Comparison of ENCODE assay signal across 16 cellular contexts in the genomic region with DNA sequence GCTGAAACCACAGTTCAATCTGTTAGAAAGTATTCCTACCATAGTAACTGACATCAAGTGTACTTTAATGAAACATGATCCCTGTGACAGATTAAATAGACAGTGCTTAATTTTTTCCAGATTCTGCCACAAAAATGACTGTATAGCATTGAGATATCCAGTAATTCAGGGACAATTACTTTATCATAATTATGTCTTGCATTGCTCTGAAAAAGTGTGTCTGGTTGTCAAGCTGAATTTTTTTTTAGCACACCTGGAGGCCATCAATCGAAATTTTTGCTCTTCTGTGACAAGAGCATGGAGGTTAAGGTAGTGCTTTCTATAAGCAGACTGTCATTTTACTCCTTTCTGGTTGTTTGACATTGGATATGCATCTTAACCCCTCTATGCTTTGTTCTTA.
DNase-seq lines count a peak whose midpoint lies in the region; ATAC-seq, FAIRE-seq and TF ChIP-seq lines count a peak whose summit lies in the region.
"Had no signal": no experiment of that assay in that cellular context is flagged by ENCODE, and none has a peak within 500 bp of the region (broad histone marks: within the 10 kb centered on the region; RNA-seq: fewer than 3 reads in every experiment).

No MANE protein-coding gene starts in this region.

- H3K9ac ChIP-seq in KMS-11 (peak overlapping the region; percentile 13; the same call in 1 of the 2 replicates), astrocyte (ENCODE audit: low read length) (no peak overlapping the region)
- H3K9ac ChIP-seq: GM23248 had no signal

- H3K4me1 Mint-ChIP-seq in astrocyte (ENCODE audit: low read depth, unreplicated experiment), result peaks cover 21% of the 10 kb centered on the region
- H3K4me1 Mint-ChIP-seq: B cell had no signal

- DNase-seq in NCI-H524 treated with DMSO at 0.1 percent for 48 hours (lab: John Stamatoyannopoulos, UW), result peak; percentile 95
- peak; percentile 1 for DNase-seq in astrocyte (ENCODE audit: low read depth)
- DNase-seq in NCI-H82 (lab: John Stamatoyannopoulos, UW), result no peak
- no peak for DNase-seq in amygdala (lab: John Stamatoyannopoulos, UW)
- DNase-seq: CD4-positive, alpha-beta T cell; GM23248; HCEC 1CT; NCI-H187 treated with DMSO at 0.1 percent for 48 hours; NCI-H510A treated with DMSO at 0.1 percent for 48 hours; OCI-M1; RPMI8226; SIG-M5 had no signal

- H3K27ac Mint-ChIP-seq in astrocyte (ENCODE audit: unreplicated experiment), result no peak overlapping the region
- H3K27ac Mint-ChIP-seq: B cell; CD4-positive, alpha-beta T cell had no signal

- H3K4me3 Mint-ChIP-seq in astrocyte (ENCODE audit: unreplicated experiment), result no peak overlapping the region
- H3K4me3 Mint-ChIP-seq: B cell; CD4-positive, alpha-beta T cell had no signal

- peak overlapping the region; percentile 3; the same call in 1 of the 2 replicates for H3K4me3 ChIP-seq in ACC112 (ENCODE audit: low read depth, low read length)
- H3K4me3 ChIP-seq in KMS-11 (IDR thresholded peaks at IDR 0.05; ENCODE audit: insufficient read depth, low read depth, low read length), result no peak overlapping the region
- no peak overlapping the region for H3K4me3 ChIP-seq in astrocyte (ENCODE audit: insufficient read depth, low read depth, low read length)
- H3K4me3 ChIP-seq: GM23248 had no signal

- H3K79me2 ChIP-seq in ACC112 (ENCODE audit: control insufficient read depth, insufficient read depth, low read length, unreplicated experiment) (no peaks in the 10 kb centered on the region), KMS-11 (ENCODE audit: insufficient read depth, low read depth) (no peaks in the 10 kb centered on the region), astrocyte (ENCODE audit: insufficient read depth, low read length) (no peaks in the 10 kb centered on the region)

- H3K36me3 ChIP-seq in ACC112 (ENCODE audit: insufficient read depth, low read length), result no peaks in the 10 kb centered on the region
- H3K36me3 ChIP-seq in KMS-11 (ENCODE audit: insufficient read depth), result no peaks in the 10 kb centered on the region
- H3K36me3 ChIP-seq in astrocyte (ENCODE audit: insufficient read depth, low read length), result no peaks in the 10 kb centered on the region

- no peak for FAIRE-seq in astrocyte (lab: Jason Lieb, UNC)

- H3K9me3 Mint-ChIP-seq in astrocyte (ENCODE audit: unreplicated experiment), result no peaks in the 10 kb centered on the region

- peak overlapping the region; percentile 66 for H3K4me2 ChIP-seq in KMS-11
- H3K4me2 ChIP-seq in astrocyte (ENCODE audit: low read length), result no peak overlapping the region

- H3K4me1 ChIP-seq in ACC112 (ENCODE audit: control insufficient read depth, insufficient read depth, low read length, unreplicated experiment) (peaks cover 33% of the 10 kb centered on the region), KMS-11 (ENCODE audit: low read depth, poor library complexity, severe bottlenecking) (peaks cover 35% of the 10 kb centered on the region), astrocyte (ENCODE audit: insufficient read depth, low read length) (no peaks in the 10 kb centered on the region)

- H2AFZ ChIP-seq in ACC112 (ENCODE audit: low read length, unreplicated experiment), result peak overlapping the region; percentile 64
- H2AFZ ChIP-seq in KMS-11 (ENCODE audit: low read depth), result peak overlapping the region; percentile 14; the same call in 1 of the 2 replicates
- no peak overlapping the region for H2AFZ ChIP-seq in astrocyte (ENCODE audit: low read depth, low read length)
- H2AFZ ChIP-seq: GM23248 had no signal

- H3K9me3 ChIP-seq in astrocyte (ENCODE audit: insufficient read depth, low read depth, low read length), result no peaks in the 10 kb centered on the region

- TF ChIP-seq CTCF in KMS-11 (conservative IDR thresholded peaks at IDR 0.05; ENCODE audit: low read depth, low read length) (no peak), astrocyte (IDR thresholded peaks at IDR 0.05; ENCODE audit: insufficient read depth, low read depth, low read length) (no peak)

- H4K20me1 ChIP-seq in KMS-11 (ENCODE audit: insufficient read depth) (no peaks in the 10 kb centered on the region), astrocyte (ENCODE audit: insufficient read depth, low read length) (no peaks in the 10 kb centered on the region)

- no peaks in the 10 kb centered on the region for H3K27me3 ChIP-seq in ACC112 (ENCODE audit: insufficient read depth, low read length)
- no peaks in the 10 kb centered on the region for H3K27me3 ChIP-seq in KMS-11 (ENCODE audit: insufficient read depth, low read depth)
- no peaks in the 10 kb centered on the region for H3K27me3 ChIP-seq in astrocyte (ENCODE audit: insufficient read depth, low read length)

- no peak for ATAC-seq in HG02642 (IDR thresholded peaks at IDR 0.05; ENCODE audit: poor library complexity, unreplicated experiment)

- H3K27ac ChIP-seq in ACC112 (ENCODE audit: low read depth, low read length), result no peak overlapping the region
- peak overlapping the region; percentile 29; the same call in 1 of the 2 replicates for H3K27ac ChIP-seq in KMS-11
- no peak overlapping the region for H3K27ac ChIP-seq in astrocyte (ENCODE audit: low read depth, low read length)
- H3K27ac ChIP-seq: GM23248 had no signal

- H3K36me3 Mint-ChIP-seq in astrocyte (ENCODE audit: low read depth, unreplicated experiment), result no peaks in the 10 kb centered on the region

- no peaks in the 10 kb centered on the region for H3K27me3 Mint-ChIP-seq in astrocyte (ENCODE audit: low read depth, unreplicated experiment)
- H3K27me3 Mint-ChIP-seq: B cell; CD4-positive, alpha-beta T cell had no signal

Comparison
In these comparisons a context has a peak if more than half of its experiments do, and no peak if none do; other contexts are left out.
1. DNase-seq: peak in NCI-H524 treated with DMSO at 0.1 percent for 48 hours (single experiment) and astrocyte (single experiment); none in NCI-H82 (single experiment) and amygdala (0 of 56).